ENCODE assay signal across 22 cellular contexts in the genomic region with DNA sequence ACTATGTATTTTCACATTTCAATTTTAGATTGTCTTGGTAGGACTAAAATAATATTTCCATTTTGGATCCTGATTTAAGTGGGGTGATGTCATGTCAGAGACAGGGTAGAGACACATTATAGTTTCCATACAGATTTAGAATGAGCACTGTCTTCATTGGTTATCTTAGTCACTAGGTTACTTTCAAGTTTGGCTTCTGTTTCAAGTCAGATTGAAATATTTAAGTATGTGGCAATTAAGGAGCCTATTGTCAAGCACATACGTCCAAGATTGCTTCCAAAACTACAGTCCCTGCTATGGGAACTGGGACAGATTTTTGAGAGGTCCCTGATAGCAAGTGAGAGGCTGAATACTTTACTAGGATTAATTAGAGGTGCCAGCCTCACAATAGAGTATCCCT.
DNase-seq lines count a peak whose midpoint lies in the region; ATAC-seq and TF ChIP-seq lines count a peak whose summit lies in the region.
"Had no signal": no experiment of that assay in that cellular context is flagged by ENCODE, and none has a peak within 500 bp of the region (broad histone marks: within the 10 kb centered on the region; RNA-seq: fewer than 3 reads in every experiment).

No MANE protein-coding gene starts in this region.

- TF ChIP-seq EP300 in upper lobe of left lung (IDR thresholded peaks at IDR 0.05) = no peak

- H3K4me1 Mint-ChIP-seq in mesothelial cell of epicardium = peaks cover 8% of the 10 kb centered on the region
- H3K4me1 Mint-ChIP-seq: activated naive CD4-positive, alpha-beta T cell treated with anti-CD3 and anti-CD28 coated beads, Interleukin-2, amount 10 ng/mL, durations not matched to agents 7 days and 5 days; naive B cell had no signal

- no peaks in the 10 kb centered on the region for H3K79me2 ChIP-seq in OCI-LY3 (ENCODE audit: low read length)

- H3K27ac Mint-ChIP-seq in mesothelial cell of epicardium = peak overlapping the region; percentile 47
- H3K27ac Mint-ChIP-seq: activated naive CD4-positive, alpha-beta T cell treated with anti-CD3 and anti-CD28 coated beads, Interleukin-2, amount 10 ng/mL, durations not matched to agents 7 days and 5 days; naive B cell had no signal

- peaks cover 26% of the 10 kb centered on the region for H3K36me3 Mint-ChIP-seq in mesothelial cell of epicardium
- H3K36me3 Mint-ChIP-seq: activated naive CD4-positive, alpha-beta T cell treated with anti-CD3 and anti-CD28 coated beads, Interleukin-2, amount 10 ng/mL, durations not matched to agents 7 days and 5 days had no signal

- H3K36me3 ChIP-seq in OCI-LY3 (replicated peaks; ENCODE audit: low read depth, low read length) = no peaks in the 10 kb centered on the region
- H3K36me3 ChIP-seq in upper lobe of left lung = peaks cover 0 to 40% (median 3%) of the 10 kb centered on the region in 4 donors
- H3K36me3 ChIP-seq: right atrium auricular region had no signal

- H3K4me1 ChIP-seq in OCI-LY3 (ENCODE audit: low read length) (peaks cover 20% of the 10 kb centered on the region), upper lobe of left lung (peaks cover 0 to 16% (median 8%) of the 10 kb centered on the region in 4 donors)
- H3K4me1 ChIP-seq: testis had no signal

- H4K20me1 ChIP-seq in OCI-LY3 (ENCODE audit: insufficient read depth, low read length) = no peaks in the 10 kb centered on the region

- H3K4me3 ChIP-seq in OCI-LY3 (ENCODE audit: low read length) = no peak overlapping the region
- H3K4me3 ChIP-seq in upper lobe of left lung = no peak overlapping the region
- H3K4me3 ChIP-seq: right atrium auricular region, testis had no signal

- peak; percentile 28 to 62 for ATAC-seq in activated CD4-positive, CD25-positive, alpha-beta regulatory T cell treated with anti-CD3 and anti-CD28 coated beads, Interleukin-2, amount 50 U/mL, for 24 hours
- peak; percentile 55 for ATAC-seq in GM18867 (IDR thresholded peaks at IDR 0.05; ENCODE audit: unreplicated experiment)
- no peak for ATAC-seq in upper lobe of left lung (ENCODE audit: low FRiP score in 2 of 2)
- ATAC-seq in GM19452 (IDR thresholded peaks at IDR 0.05; ENCODE audit: unreplicated experiment) = no peak
- ATAC-seq: left cardiac atrium had no signal

- H3K27ac ChIP-seq in OCI-LY3 (ENCODE audit: low read length) (no peak overlapping the region), upper lobe of left lung (peak overlapping the region in 1 of 4 donors; percentile 34)
- H3K27ac ChIP-seq: C4-2B, HL-60, right atrium auricular region, testis had no signal

- no peak overlapping the region for H3K4me3 Mint-ChIP-seq in mesothelial cell of epicardium
- H3K4me3 Mint-ChIP-seq: activated naive CD4-positive, alpha-beta T cell treated with anti-CD3 and anti-CD28 coated beads, Interleukin-2, amount 10 ng/mL, durations not matched to agents 7 days and 5 days; naive B cell had no signal

- H3K4me2 ChIP-seq in OCI-LY3 (ENCODE audit: low read length) = peak overlapping the region; percentile 58

- H3K9me3 Mint-ChIP-seq in mesothelial cell of epicardium = no peaks in the 10 kb centered on the region
- H3K9me3 Mint-ChIP-seq: activated naive CD4-positive, alpha-beta T cell treated with anti-CD3 and anti-CD28 coated beads, Interleukin-2, amount 10 ng/mL, durations not matched to agents 7 days and 5 days; naive B cell had no signal

- no peaks in the 10 kb centered on the region for H3K27me3 Mint-ChIP-seq in mesothelial cell of epicardium (ENCODE audit: low read depth)
- H3K27me3 Mint-ChIP-seq: activated naive CD4-positive, alpha-beta T cell treated with anti-CD3 and anti-CD28 coated beads, Interleukin-2, amount 10 ng/mL, durations not matched to agents 7 days and 5 days; naive B cell had no signal

- H3K9me3 ChIP-seq in OCI-LY3 (ENCODE audit: insufficient read depth, low read length) (no peaks in the 10 kb centered on the region), upper lobe of left lung (no peaks in the 10 kb centered on the region)
- H3K9me3 ChIP-seq: right atrium auricular region, testis had no signal

- H3K27me3 ChIP-seq in OCI-LY3 (ENCODE audit: low read depth, low read length) (no peaks in the 10 kb centered on the region), upper lobe of left lung (no peaks in the 10 kb centered on the region)
- H3K27me3 ChIP-seq: right atrium auricular region, testis had no signal

- DNase-seq in activated CD4-positive, CD25-positive, alpha-beta regulatory T cell treated with anti-CD3 and anti-CD28 coated beads, Interleukin-2, amount 50 U/mL, for 72 hours = no peak
- DNase-seq in mesothelial cell of epicardium (ENCODE audit: low spot score in 2 of 2, unreplicated experiment in 2 of 2) = no peak
- DNase-seq in stimulated activated CD4-positive, alpha-beta T cell treated with anti-CD3 and anti-CD28 coated beads, Interleukin-15, amount 100 ng/mL, for 24 hours = no peak
- no peak for DNase-seq in upper lobe of left lung
- DNase-seq: activated CD4-positive, alpha-beta T cell treated with anti-CD3 and anti-CD28 coated beads, Interleukin-2, amount 50 U/mL, for 48 hours; activated naive CD4-positive, alpha-beta T cell treated with anti-CD3 and anti-CD28 coated beads, Interleukin-2, amount 10 ng/mL, durations not matched to agents 7 days and 5 days; effector CD8-positive, alpha-beta T cell; left cardiac atrium; mesenchymal stem cell; naive B cell; NCI-H146; NCI-H82; SIG-M5; stimulated activated CD4-positive, alpha-beta T cell treated with anti-CD3 and anti-CD28 coated beads, Interleukin-12 subunit alpha, Interleukin-12 subunit beta, amount 100 ng/mL, for 4 hours; testis had no signal

- no peak for TF ChIP-seq POLR2A in upper lobe of left lung (IDR thresholded peaks at IDR 0.05)

- 44 to 57% methylated on average over 1 of the region's 1 CpG for WGBS in upper lobe of left lung, 2 donors

- TF ChIP-seq CTCF in OCI-LY3 (IDR thresholded peaks at IDR 0.05; ENCODE audit: low read depth, low read length) (no peak), mesothelial cell of epicardium (IDR thresholded peaks at IDR 0.05; ENCODE audit: unreplicated experiment) (no peak), upper lobe of left lung (IDR thresholded peaks at IDR 0.05) (no peak)

- H3K9ac ChIP-seq in OCI-LY3 (ENCODE audit: low read length) = no peak overlapping the region

- no peak overlapping the region for H2AFZ ChIP-seq in OCI-LY3 (ENCODE audit: low read depth, low read length)

Comparison
In these comparisons a context has a peak if more than half of its experiments do, and no peak if none do; other contexts are left out.
1. ATAC-seq: peak in activated CD4-positive, CD25-positive, alpha-beta regulatory T cell treated with anti-CD3 and anti-CD28 coated beads, Interleukin-2, amount 50 U/mL, for 24 hours (2 of 2) and GM18867 (single experiment); none in upper lobe of left lung (0 of 2) and GM19452 (single experiment).